Comparison of ENCODE assay signal across 1 cellular context in the genomic region with DNA sequence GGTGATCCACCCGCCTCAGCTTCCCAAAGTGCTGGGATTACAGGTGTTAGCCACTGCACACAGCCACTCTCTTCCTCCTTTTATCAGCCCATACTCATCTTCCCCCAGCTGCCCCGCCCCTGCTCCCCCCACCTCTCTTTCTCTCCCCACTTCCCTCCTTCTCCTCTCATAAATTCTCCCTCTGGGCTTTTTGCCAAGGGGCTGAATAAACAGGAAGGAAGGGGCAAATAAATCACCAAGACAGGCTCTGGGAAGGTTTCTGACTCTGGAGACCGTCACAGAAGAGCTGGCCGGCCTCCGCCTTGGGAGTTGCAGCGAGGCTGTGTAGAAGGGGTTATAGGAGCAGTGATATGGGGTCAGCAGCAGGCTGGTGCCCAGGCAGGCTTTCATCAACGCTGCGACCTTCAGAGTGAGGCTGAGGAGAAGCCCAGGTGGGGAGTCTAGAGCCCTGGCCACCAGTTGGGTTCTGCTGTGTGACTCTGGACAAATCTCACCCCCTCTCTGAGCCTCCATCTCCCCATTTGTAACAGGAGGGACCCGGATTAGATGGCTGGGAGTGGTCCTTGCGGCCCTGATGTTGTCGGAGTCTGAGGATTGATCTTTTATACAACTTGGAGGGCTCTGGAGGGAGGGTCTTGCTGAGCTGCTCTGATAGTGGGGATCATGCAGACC.
A peak's percentile ranks its signal among the peaks of the same experiment; 100 is the strongest.
TF ChIP-seq lines count a peak whose summit lies in the region.

No MANE protein-coding gene starts in this region.

TF ChIP-seq in K562, 482 proteins besides CTCF, POLR2A, EP300 and RAD21 (continued from another document):
- TF ChIP-seq, protein P1, sequence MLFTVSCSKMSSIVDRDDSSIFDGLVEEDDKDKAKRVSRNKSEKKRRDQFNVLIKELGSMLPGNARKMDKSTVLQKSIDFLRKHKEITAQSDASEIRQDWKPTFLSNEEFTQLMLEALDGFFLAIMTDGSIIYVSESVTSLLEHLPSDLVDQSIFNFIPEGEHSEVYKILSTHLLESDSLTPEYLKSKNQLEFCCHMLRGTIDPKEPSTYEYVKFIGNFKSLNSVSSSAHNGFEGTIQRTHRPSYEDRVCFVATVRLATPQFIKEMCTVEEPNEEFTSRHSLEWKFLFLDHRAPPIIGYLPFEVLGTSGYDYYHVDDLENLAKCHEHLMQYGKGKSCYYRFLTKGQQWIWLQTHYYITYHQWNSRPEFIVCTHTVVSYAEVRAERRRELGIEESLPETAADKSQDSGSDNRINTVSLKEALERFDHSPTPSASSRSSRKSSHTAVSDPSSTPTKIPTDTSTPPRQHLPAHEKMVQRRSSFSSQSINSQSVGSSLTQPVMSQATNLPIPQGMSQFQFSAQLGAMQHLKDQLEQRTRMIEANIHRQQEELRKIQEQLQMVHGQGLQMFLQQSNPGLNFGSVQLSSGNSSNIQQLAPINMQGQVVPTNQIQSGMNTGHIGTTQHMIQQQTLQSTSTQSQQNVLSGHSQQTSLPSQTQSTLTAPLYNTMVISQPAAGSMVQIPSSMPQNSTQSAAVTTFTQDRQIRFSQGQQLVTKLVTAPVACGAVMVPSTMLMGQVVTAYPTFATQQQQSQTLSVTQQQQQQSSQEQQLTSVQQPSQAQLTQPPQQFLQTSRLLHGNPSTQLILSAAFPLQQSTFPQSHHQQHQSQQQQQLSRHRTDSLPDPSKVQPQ (CRISPR knock-in tag; IDR thresholded peaks at IDR 0.05; ENCODE audit: borderline replicate concordance) = no peak
- TF ChIP-seq, protein P2, sequence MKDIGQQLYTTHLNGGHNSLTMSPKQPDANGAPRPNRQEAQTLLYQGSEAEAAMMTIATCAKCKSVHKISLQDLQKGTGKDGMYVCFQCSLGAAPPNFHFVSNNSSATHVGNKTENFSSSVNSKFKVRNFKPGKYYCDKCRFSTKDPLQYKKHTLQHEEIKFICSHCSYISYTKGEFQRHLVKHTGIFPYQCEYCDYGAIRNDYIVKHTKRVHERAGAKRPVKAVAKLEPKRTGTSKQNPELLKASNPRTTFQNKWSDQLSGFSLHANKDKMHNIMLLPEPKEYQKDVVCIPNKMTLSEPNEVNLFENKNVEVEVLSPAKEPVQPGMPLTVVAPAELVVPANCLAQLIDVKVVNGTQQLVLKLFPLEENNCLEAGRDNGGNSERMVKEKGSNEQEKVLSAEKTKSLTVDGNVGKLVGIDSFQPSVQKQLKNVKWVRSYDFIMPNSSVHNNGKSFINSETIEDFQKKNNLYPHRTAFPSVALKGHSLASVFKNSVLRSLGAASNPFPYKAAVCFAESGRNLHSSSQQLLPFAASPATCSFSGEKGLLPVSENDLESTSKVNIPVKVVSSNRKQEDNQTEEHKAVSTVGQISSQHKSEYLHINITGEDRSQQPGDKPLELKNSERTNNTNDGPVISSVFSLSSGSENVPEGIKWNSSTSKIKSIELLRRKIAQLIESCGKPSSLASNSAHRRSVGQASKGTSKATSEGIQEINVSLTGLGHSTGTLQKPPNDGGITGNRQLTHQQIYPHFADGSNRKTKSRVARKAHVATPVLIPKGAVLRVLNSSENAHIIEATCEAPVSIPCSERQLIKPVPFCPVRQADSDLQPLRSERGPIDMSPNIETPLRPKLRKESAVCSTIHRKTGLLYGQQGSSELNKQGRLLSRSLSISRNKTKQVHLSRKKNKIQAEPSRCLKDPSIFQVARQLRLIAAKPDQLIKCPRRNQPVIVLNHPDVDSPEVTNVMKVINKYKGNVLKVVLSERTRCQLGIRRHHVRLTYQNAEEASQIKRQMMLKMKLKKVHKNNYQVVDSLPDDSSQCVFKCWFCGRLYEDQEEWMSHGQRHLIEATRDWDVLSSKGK (CRISPR knock-in tag; IDR thresholded peaks at IDR 0.05) = no peak
- TF ChIP-seq NFRKB (IDR thresholded peaks at IDR 0.05; ENCODE audit: low read depth) (no peak), CBX2 (IDR thresholded peaks at IDR 0.05; ENCODE audit: insufficient read depth, low read length, poor library complexity, severe bottlenecking) (no peak), SMAD1 (IDR thresholded peaks at IDR 0.05; ENCODE audit: low read depth, low read length, partially characterized antibody) (no peak), NFIC (IDR thresholded peaks at IDR 0.05) (peak; percentile 97), ZNF717 (CRISPR knock-in tag; IDR thresholded peaks at IDR 0.05) (no peak), STAG1 (CRISPR knock-in tag; IDR thresholded peaks at IDR 0.05; ENCODE audit: borderline replicate concordance) (no peak), LEF1 (IDR thresholded peaks at IDR 0.05) (peak; percentile 41; the same call in 1 of the 2 replicates), MCM3 (IDR thresholded peaks at IDR 0.05) (no peak), BDP1 (IDR thresholded peaks at IDR 0.05; ENCODE audit: insufficient read depth, insufficient read length) (no peak), RBM14 (IDR thresholded peaks at IDR 0.05; ENCODE audit: borderline replicate concordance, insufficient read depth, low read depth, low read length) (no peak), CTBP1 (IDR thresholded peaks at IDR 0.05; ENCODE audit: borderline replicate concordance) (no peak), C11orf30 (IDR thresholded peaks at IDR 0.05; ENCODE audit: low read depth) (no peak), RBM25 (IDR thresholded peaks at IDR 0.05; ENCODE audit: low read depth, low read length, severe bottlenecking) (peak; percentile 45), PHF21A (IDR thresholded peaks at IDR 0.05; ENCODE audit: borderline replicate concordance, low read depth) (no peak), ZKSCAN8 (CRISPR knock-in tag; IDR thresholded peaks at IDR 0.05) (no peak), ZEB2 (IDR thresholded peaks at IDR 0.05) (peak; percentile 52; the same call in 1 of the 2 replicates), SMARCB1 (IDR thresholded peaks at IDR 0.05; ENCODE audit: insufficient read length, low read depth) (no peak), ZNF224 (CRISPR knock-in tag; IDR thresholded peaks at IDR 0.05) (no peak), ETV1 (tag; conservative IDR thresholded peaks at IDR 0.05; ENCODE audit: low read depth) (peak; percentile 94), GATA2 (CRISPR knock-in tag; IDR thresholded peaks at IDR 0.05) (no peak), THRAP3 (IDR thresholded peaks at IDR 0.05; ENCODE audit: borderline replicate concordance) (no peak), HDAC3 (IDR thresholded peaks at IDR 0.05; ENCODE audit: borderline replicate concordance, partially characterized antibody) (peak; percentile 37), KDM5B (IDR thresholded peaks at IDR 0.05; ENCODE audit: insufficient replicate concordance, low read depth, low read length) (no peak), BHLHE40 (IDR thresholded peaks at IDR 0.05; ENCODE audit: low read length) (no peak), ZNF239 (CRISPR knock-in tag; IDR thresholded peaks at IDR 0.05) (no peak), ARHGAP35 (IDR thresholded peaks at IDR 0.05; ENCODE audit: partially characterized antibody) (no peak), SUPT5H (IDR thresholded peaks at IDR 0.05) (no peak), YBX1 (IDR thresholded peaks at IDR 0.05) (no peak), ZNF699 (CRISPR knock-in tag; IDR thresholded peaks at IDR 0.05; ENCODE audit: insufficient replicate concordance) (no peak), SAFB (IDR thresholded peaks at IDR 0.05; ENCODE audit: borderline replicate concordance, low read depth, low read length) (no peak), RBM34 (IDR thresholded peaks at IDR 0.05; ENCODE audit: borderline replicate concordance, insufficient read depth, low read length) (no peak), CHCHD3 (CRISPR knock-in tag; IDR thresholded peaks at IDR 0.05) (no peak), ZNF23 (CRISPR knock-in tag; IDR thresholded peaks at IDR 0.05) (no peak), ZSCAN32 (CRISPR knock-in tag; IDR thresholded peaks at IDR 0.05) (no peak)
- TF ChIP-seq, protein P3, sequence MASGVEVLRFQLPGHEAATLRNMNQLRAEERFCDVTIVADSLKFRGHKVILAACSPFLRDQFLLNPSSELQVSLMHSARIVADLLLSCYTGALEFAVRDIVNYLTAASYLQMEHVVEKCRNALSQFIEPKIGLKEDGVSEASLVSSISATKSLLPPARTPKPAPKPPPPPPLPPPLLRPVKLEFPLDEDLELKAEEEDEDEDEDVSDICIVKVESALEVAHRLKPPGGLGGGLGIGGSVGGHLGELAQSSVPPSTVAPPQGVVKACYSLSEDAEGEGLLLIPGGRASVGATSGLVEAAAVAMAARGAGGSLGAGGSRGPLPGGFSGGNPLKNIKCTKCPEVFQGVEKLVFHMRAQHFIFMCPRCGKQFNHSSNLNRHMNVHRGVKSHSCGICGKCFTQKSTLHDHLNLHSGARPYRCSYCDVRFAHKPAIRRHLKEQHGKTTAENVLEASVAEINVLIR (CRISPR knock-in tag; IDR thresholded peaks at IDR 0.05) = no peak
- TF ChIP-seq, protein P4, sequence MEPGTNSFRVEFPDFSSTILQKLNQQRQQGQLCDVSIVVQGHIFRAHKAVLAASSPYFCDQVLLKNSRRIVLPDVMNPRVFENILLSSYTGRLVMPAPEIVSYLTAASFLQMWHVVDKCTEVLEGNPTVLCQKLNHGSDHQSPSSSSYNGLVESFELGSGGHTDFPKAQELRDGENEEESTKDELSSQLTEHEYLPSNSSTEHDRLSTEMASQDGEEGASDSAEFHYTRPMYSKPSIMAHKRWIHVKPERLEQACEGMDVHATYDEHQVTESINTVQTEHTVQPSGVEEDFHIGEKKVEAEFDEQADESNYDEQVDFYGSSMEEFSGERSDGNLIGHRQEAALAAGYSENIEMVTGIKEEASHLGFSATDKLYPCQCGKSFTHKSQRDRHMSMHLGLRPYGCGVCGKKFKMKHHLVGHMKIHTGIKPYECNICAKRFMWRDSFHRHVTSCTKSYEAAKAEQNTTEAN (CRISPR knock-in tag; IDR thresholded peaks at IDR 0.05) = no peak
- TF ChIP-seq, protein P5, sequence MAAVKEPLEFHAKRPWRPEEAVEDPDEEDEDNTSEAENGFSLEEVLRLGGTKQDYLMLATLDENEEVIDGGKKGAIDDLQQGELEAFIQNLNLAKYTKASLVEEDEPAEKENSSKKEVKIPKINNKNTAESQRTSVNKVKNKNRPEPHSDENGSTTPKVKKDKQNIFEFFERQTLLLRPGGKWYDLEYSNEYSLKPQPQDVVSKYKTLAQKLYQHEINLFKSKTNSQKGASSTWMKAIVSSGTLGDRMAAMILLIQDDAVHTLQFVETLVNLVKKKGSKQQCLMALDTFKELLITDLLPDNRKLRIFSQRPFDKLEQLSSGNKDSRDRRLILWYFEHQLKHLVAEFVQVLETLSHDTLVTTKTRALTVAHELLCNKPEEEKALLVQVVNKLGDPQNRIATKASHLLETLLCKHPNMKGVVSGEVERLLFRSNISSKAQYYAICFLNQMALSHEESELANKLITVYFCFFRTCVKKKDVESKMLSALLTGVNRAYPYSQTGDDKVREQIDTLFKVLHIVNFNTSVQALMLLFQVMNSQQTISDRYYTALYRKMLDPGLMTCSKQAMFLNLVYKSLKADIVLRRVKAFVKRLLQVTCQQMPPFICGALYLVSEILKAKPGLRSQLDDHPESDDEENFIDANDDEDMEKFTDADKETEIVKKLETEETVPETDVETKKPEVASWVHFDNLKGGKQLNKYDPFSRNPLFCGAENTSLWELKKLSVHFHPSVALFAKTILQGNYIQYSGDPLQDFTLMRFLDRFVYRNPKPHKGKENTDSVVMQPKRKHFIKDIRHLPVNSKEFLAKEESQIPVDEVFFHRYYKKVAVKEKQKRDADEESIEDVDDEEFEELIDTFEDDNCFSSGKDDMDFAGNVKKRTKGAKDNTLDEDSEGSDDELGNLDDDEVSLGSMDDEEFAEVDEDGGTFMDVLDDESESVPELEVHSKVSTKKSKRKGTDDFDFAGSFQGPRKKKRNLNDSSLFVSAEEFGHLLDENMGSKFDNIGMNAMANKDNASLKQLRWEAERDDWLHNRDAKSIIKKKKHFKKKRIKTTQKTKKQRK (IDR thresholded peaks at IDR 0.05; ENCODE audit: borderline replicate concordance, low read depth, low read length) = no peak
- TF ChIP-seq, protein P6, sequence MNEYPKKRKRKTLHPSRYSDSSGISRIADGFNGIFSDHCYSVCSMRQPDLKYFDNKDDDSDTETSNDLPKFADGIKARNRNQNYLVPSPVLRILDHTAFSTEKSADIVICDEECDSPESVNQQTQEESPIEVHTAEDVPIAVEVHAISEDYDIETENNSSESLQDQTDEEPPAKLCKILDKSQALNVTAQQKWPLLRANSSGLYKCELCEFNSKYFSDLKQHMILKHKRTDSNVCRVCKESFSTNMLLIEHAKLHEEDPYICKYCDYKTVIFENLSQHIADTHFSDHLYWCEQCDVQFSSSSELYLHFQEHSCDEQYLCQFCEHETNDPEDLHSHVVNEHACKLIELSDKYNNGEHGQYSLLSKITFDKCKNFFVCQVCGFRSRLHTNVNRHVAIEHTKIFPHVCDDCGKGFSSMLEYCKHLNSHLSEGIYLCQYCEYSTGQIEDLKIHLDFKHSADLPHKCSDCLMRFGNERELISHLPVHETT (CRISPR knock-in tag; conservative IDR thresholded peaks at IDR 0.05 in 1 of 2, IDR thresholded peaks at IDR 0.05 in 1 of 2) = peak in 1 of 2 experiments; percentile 64; a peak in 1 of 4 replicates
- TF ChIP-seq, protein P7, sequence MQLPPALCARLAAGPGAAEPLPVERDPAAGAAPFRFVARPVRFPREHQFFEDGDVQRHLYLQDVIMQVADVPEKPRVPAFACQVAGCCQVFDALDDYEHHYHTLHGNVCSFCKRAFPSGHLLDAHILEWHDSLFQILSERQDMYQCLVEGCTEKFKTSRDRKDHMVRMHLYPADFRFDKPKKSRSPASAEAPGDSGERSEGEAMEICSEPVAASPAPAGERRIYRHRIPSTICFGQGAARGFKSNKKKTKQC (CRISPR knock-in tag; IDR thresholded peaks at IDR 0.05) = no peak
- TF ChIP-seq, protein P8, sequence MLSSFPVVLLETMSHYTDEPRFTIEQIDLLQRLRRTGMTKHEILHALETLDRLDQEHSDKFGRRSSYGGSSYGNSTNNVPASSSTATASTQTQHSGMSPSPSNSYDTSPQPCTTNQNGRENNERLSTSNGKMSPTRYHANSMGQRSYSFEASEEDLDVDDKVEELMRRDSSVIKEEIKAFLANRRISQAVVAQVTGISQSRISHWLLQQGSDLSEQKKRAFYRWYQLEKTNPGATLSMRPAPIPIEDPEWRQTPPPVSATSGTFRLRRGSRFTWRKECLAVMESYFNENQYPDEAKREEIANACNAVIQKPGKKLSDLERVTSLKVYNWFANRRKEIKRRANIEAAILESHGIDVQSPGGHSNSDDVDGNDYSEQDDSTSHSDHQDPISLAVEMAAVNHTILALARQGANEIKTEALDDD (IDR thresholded peaks at IDR 0.05) = no peak
- TF ChIP-seq, protein P9, sequence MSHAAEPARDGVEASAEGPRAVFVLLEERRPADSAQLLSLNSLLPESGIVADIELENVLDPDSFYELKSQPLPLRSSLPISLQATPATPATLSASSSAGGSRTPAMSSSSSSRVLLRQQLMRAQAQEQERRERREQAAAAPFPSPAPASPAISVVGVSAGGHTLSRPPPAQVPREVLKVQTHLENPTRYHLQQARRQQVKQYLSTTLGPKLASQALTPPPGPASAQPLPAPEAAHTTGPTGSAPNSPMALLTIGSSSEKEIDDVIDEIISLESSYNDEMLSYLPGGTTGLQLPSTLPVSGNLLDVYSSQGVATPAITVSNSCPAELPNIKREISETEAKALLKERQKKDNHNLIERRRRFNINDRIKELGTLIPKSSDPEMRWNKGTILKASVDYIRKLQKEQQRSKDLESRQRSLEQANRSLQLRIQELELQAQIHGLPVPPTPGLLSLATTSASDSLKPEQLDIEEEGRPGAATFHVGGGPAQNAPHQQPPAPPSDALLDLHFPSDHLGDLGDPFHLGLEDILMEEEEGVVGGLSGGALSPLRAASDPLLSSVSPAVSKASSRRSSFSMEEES (CRISPR knock-in tag; IDR thresholded peaks at IDR 0.05) = no peak
